9 cellular contexts compared by ENCODE assay signal in genomic region chr11:62923634-62924411, GRCh38. TPM values are rescaled to one million over a fixed set of nuclear protein-coding genes. Genes with fewer than 3 reads are reported as not detected.
DNase-seq lines count a peak whose midpoint lies in the region; ATAC-seq and TF ChIP-seq lines count a peak whose summit lies in the region.
"Had no signal": no experiment of that assay in that cellular context is flagged by ENCODE, and none has a peak within 500 bp of the region (broad histone marks: within the 10 kb centered on the region; RNA-seq: fewer than 3 reads in every experiment).

No MANE protein-coding gene starts in this region.

- H3K4me1 Mint-ChIP-seq in CD4-positive, alpha-beta memory T cell = peaks cover 11 to 45% (median 24%) of the 10 kb centered on the region in 4 donors

- H3K4me3 Mint-ChIP-seq in CD4-positive, alpha-beta memory T cell = peak overlapping the region; percentile 72 to 83 (median 76)

- peaks cover 46 to 64% of the 10 kb centered on the region in 2 donors for H3K27me3 Mint-ChIP-seq in CD4-positive, alpha-beta memory T cell

- no peak for TF ChIP-seq RAD21 in Ishikawa (IDR thresholded peaks at IDR 0.05; ENCODE audit: low read depth)

- TF ChIP-seq EP300 in Ishikawa (IDR thresholded peaks at IDR 0.05; ENCODE audit: borderline replicate concordance) = no peak

- CTCF ChIA-PET in CD4-positive, alpha-beta memory T cell (lab: Charles Lee; ENCODE audit: partially characterized antibody) = interaction anchor here (0.7 to 1.4 kb wide), 2 partner anchors 18 to 1357 kb away, joined by 3 to 9 read pairs; no protein-coding TSS in a partner anchor

- no peak for TF ChIP-seq CTCF in choroid plexus epithelial cell (conservative IDR thresholded peaks at IDR 0.05; ENCODE audit: low read depth, low read length)

- H3K4me1 ChIP-seq in CD4-positive, alpha-beta memory T cell (ENCODE audit: insufficient read depth, low read length) = peaks cover 38% of the 10 kb centered on the region
- H3K4me1 ChIP-seq in neuron (ENCODE audit: insufficient read depth, low read length) = peaks cover 7% of the 10 kb centered on the region

- peak overlapping the region; percentile 16 for H2AFZ ChIP-seq in neuron (ENCODE audit: low read depth, low read length)

- peaks cover 21% of the 10 kb centered on the region for H3K27me3 ChIP-seq in CD4-positive, alpha-beta memory T cell (ENCODE audit: insufficient read depth, low read length)
- peaks cover 80% of the 10 kb centered on the region for H3K27me3 ChIP-seq in neuron (ENCODE audit: insufficient read depth, low read length)

- POLR2A ChIA-PET in CD4-positive, alpha-beta memory T cell (lab: Charles Lee; ENCODE audit: partially characterized antibody) = no interaction called here

- no peak overlapping the region for H3K27ac ChIP-seq in CD4-positive, alpha-beta memory T cell (ENCODE audit: low read depth, low read length)
- H3K27ac ChIP-seq: epithelial cell of prostate had no signal

- peak; percentile 39 to 63 (median 42) for DNase-seq in CD4-positive, alpha-beta memory T cell
- DNase-seq in choroid plexus epithelial cell (ENCODE audit: low read depth) (no peak), ureter (ENCODE audit: low spot score) (no peak)
- no peak for DNase-seq in stimulated activated CD4-positive, alpha-beta T cell treated with anti-CD3 and anti-CD28 coated beads, Interleukin-4, amount 100 ng/mL, for 24 hours

- H3K4me3 ChIP-seq in CD4-positive, alpha-beta memory T cell (ENCODE audit: low read length in 2 of 2) = peak overlapping the region; percentile 6 to 23
- peak overlapping the region; percentile 5 for H3K4me3 ChIP-seq in choroid plexus epithelial cell (ENCODE audit: low read depth, low read length)
- no peak overlapping the region for H3K4me3 ChIP-seq in neuron (ENCODE audit: low read length)

- H3K9me3 Mint-ChIP-seq in CD4-positive, alpha-beta memory T cell = peaks cover 0 to 3% (median 0%) of the 10 kb centered on the region in 8 donors

- H3K27ac Mint-ChIP-seq in CD4-positive, alpha-beta memory T cell = peak overlapping the region in 4 of 7 donors; percentile 29 to 84 (median 64)

- intact Hi-C loops in CD4-positive, alpha-beta memory T cell (cut with micrococcal nuclease) = no loop called here

- H3K9me3 ChIP-seq in CD4-positive, alpha-beta memory T cell (ENCODE audit: control insufficient read depth in 1 of 2, low read length in 2 of 2) = no peaks in the 10 kb centered on the region
- peaks cover 4% of the 10 kb centered on the region for H3K9me3 ChIP-seq in neuron (ENCODE audit: low read length)

- no peaks in the 10 kb centered on the region for H3K36me3 ChIP-seq in CD4-positive, alpha-beta memory T cell (ENCODE audit: insufficient read depth, low read length)
- H3K36me3 ChIP-seq in neuron (ENCODE audit: insufficient read depth, low read length) = no peaks in the 10 kb centered on the region

- no peak for ATAC-seq in HG03280 (IDR thresholded peaks at IDR 0.05; ENCODE audit: unreplicated experiment)
- ATAC-seq in HG03457 (IDR thresholded peaks at IDR 0.05; ENCODE audit: unreplicated experiment) = no peak

- H3K36me3 Mint-ChIP-seq in CD4-positive, alpha-beta memory T cell = no peaks in the 10 kb centered on the region

TF ChIP-seq in Ishikawa, 13 proteins besides CTCF, POLR2A, EP300 and RAD21:
- no peak for TF ChIP-seq NFIC (IDR thresholded peaks at IDR 0.05)
- peak; percentile 72 for TF ChIP-seq EGR1 (IDR thresholded peaks at IDR 0.05)

RNA-seq across cellular contexts. Expression of gene CHRM1, which starts 2.7 kb away (rescaled TPM):
- not detected for total RNA-seq in CD4-positive, alpha-beta memory T cell
- polyA plus RNA-seq in CD4-positive, alpha-beta memory T cell = not detected
- total RNA-seq in ureter = not detected

RNA-seq across cellular contexts. Expression of gene SLC3A2, which starts 43.1 kb away (rescaled TPM):
- total RNA-seq in CD4-positive, alpha-beta memory T cell = 100 to 1,000 TPM; 205 to 215 TPM
- 100 to 1,000 TPM; 157 to 226 TPM for polyA plus RNA-seq in CD4-positive, alpha-beta memory T cell
- total RNA-seq in ureter = 245 TPM

Comparison
In these comparisons a context has a peak if more than half of its experiments do, and no peak if none do; other contexts are left out.
1. DNase-seq: peak in CD4-positive, alpha-beta memory T cell (5 of 5); none in choroid plexus epithelial cell (single experiment), ureter (single experiment) and stimulated activated CD4-positive, alpha-beta T cell treated with anti-CD3 and anti-CD28 coated beads, Interleukin-4, amount 100 ng/mL, for 24 hours (single experiment).